1 cellular context compared by ENCODE assay signal in the genomic region with DNA sequence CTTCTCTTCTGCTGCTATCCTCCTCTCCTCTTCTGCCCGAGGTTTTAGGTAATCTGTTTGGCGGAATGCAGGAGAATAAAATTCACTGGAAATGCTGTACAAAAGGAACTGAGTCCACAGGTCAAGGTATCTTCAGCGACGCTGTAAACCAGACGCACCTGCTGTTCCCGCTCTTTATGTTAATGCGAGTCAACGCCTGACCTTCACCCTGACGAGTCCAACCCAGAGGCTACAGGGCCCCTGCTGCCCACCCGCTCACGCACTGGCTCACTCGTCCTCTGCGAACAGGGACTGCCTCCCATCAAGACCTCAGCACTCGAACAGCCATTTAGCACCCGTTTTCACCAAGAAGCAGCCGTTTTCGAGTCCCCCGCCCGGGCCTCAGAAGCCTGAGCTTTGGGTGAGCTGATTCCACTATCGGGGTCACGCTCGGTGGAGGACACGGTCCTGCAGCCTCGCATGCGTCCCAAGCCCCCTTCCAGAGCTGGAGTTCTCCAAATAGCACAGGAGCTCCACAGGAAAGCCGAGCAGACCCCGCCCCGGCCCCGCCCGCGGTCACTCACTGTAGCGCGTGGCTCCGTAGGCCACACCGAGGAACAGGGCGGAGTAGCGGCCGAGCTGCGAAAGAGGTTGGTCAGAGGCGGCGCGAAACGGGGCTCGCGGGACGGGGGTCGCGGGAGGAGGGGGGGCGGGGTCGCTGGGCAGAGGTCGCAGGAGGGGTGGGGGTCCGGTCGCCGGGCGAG.
TF ChIP-seq lines count a peak whose summit lies in the region.

No MANE protein-coding gene starts in this region.

TF ChIP-seq in HepG2, 621 proteins besides CTCF, POLR2A, EP300 and RAD21 (continues in another document):
- no peak for TF ChIP-seq KDM1A (CRISPR knock-in tag; IDR thresholded peaks at IDR 0.05)
- TF ChIP-seq ZFX (CRISPR knock-in tag; IDR thresholded peaks at IDR 0.05; ENCODE audit: low read depth) = peak; percentile 15; the same call in 1 of the 2 replicates
- TF ChIP-seq, protein P1, sequence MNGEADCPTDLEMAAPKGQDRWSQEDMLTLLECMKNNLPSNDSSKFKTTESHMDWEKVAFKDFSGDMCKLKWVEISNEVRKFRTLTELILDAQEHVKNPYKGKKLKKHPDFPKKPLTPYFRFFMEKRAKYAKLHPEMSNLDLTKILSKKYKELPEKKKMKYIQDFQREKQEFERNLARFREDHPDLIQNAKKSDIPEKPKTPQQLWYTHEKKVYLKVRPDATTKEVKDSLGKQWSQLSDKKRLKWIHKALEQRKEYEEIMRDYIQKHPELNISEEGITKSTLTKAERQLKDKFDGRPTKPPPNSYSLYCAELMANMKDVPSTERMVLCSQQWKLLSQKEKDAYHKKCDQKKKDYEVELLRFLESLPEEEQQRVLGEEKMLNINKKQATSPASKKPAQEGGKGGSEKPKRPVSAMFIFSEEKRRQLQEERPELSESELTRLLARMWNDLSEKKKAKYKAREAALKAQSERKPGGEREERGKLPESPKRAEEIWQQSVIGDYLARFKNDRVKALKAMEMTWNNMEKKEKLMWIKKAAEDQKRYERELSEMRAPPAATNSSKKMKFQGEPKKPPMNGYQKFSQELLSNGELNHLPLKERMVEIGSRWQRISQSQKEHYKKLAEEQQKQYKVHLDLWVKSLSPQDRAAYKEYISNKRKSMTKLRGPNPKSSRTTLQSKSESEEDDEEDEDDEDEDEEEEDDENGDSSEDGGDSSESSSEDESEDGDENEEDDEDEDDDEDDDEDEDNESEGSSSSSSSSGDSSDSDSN (CRISPR knock-in tag; IDR thresholded peaks at IDR 0.05) = no peak
- TF ChIP-seq SAP130 (CRISPR knock-in tag; IDR thresholded peaks at IDR 0.05; ENCODE audit: low read depth) = 0 out of 2 replicates have a peak, but pooled peaks have one; percentile 28
- no peak; the same call in 1 of the 2 replicates for TF ChIP-seq SP4 (CRISPR knock-in tag; IDR thresholded peaks at IDR 0.05)
- TF ChIP-seq ZNF605 (CRISPR knock-in tag; IDR thresholded peaks at IDR 0.05) = peak; percentile 62
- no peak for TF ChIP-seq ZNF292 (CRISPR knock-in tag; IDR thresholded peaks at IDR 0.05; ENCODE audit: borderline replicate concordance, low read depth)
- TF ChIP-seq, protein P2, sequence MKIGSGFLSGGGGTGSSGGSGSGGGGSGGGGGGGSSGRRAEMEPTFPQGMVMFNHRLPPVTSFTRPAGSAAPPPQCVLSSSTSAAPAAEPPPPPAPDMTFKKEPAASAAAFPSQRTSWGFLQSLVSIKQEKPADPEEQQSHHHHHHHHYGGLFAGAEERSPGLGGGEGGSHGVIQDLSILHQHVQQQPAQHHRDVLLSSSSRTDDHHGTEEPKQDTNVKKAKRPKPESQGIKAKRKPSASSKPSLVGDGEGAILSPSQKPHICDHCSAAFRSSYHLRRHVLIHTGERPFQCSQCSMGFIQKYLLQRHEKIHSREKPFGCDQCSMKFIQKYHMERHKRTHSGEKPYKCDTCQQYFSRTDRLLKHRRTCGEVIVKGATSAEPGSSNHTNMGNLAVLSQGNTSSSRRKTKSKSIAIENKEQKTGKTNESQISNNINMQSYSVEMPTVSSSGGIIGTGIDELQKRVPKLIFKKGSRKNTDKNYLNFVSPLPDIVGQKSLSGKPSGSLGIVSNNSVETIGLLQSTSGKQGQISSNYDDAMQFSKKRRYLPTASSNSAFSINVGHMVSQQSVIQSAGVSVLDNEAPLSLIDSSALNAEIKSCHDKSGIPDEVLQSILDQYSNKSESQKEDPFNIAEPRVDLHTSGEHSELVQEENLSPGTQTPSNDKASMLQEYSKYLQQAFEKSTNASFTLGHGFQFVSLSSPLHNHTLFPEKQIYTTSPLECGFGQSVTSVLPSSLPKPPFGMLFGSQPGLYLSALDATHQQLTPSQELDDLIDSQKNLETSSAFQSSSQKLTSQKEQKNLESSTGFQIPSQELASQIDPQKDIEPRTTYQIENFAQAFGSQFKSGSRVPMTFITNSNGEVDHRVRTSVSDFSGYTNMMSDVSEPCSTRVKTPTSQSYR (CRISPR knock-in tag; IDR thresholded peaks at IDR 0.05; ENCODE audit: borderline replicate concordance) = no peak
- no peak for TF ChIP-seq ZNF331 (CRISPR knock-in tag; IDR thresholded peaks at IDR 0.05)
- TF ChIP-seq MYC (CRISPR knock-in tag; IDR thresholded peaks at IDR 0.05; ENCODE audit: borderline replicate concordance) = peak; percentile 7
- no peak for TF ChIP-seq ERF (CRISPR knock-in tag; IDR thresholded peaks at IDR 0.05)
- TF ChIP-seq ZFP62 (CRISPR knock-in tag; IDR thresholded peaks at IDR 0.05) = 0 out of 2 replicates have a peak, but pooled peaks have one; percentile 14
- no peak for TF ChIP-seq FOXC1 (CRISPR knock-in tag; IDR thresholded peaks at IDR 0.05; ENCODE audit: borderline replicate concordance)
- peak; percentile 29; the same call in 1 of the 2 replicates for TF ChIP-seq HDAC1 (CRISPR knock-in tag; IDR thresholded peaks at IDR 0.05)
- 0 out of 2 replicates have a peak, but pooled peaks have one; percentile 21 for TF ChIP-seq ATF7-NPFF (CRISPR knock-in tag; IDR thresholded peaks at IDR 0.05; ENCODE audit: low read depth)
- TF ChIP-seq ZNF451 (CRISPR knock-in tag; IDR thresholded peaks at IDR 0.05) = no peak
- TF ChIP-seq, protein P3, sequence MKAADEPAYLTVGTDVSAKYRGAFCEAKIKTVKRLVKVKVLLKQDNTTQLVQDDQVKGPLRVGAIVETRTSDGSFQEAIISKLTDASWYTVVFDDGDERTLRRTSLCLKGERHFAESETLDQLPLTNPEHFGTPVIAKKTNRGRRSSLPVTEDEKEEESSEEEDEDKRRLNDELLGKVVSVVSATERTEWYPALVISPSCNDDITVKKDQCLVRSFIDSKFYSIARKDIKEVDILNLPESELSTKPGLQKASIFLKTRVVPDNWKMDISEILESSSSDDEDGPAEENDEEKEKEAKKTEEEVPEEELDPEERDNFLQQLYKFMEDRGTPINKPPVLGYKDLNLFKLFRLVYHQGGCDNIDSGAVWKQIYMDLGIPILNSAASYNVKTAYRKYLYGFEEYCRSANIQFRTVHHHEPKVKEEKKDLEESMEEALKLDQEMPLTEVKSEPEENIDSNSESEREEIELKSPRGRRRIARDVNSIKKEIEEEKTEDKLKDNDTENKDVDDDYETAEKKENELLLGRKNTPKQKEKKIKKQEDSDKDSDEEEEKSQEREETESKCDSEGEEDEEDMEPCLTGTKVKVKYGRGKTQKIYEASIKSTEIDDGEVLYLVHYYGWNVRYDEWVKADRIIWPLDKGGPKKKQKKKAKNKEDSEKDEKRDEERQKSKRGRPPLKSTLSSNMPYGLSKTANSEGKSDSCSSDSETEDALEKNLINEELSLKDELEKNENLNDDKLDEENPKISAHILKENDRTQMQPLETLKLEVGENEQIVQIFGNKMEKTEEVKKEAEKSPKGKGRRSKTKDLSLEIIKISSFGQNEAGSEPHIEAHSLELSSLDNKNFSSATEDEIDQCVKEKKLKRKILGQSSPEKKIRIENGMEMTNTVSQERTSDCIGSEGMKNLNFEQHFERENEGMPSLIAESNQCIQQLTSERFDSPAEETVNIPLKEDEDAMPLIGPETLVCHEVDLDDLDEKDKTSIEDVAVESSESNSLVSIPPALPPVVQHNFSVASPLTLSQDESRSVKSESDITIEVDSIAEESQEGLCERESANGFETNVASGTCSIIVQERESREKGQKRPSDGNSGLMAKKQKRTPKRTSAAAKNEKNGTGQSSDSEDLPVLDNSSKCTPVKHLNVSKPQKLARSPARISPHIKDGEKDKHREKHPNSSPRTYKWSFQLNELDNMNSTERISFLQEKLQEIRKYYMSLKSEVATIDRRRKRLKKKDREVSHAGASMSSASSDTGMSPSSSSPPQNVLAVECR (CRISPR knock-in tag; IDR thresholded peaks at IDR 0.05; ENCODE audit: borderline replicate concordance) = peak; percentile 8; the same call in 1 of the 2 replicates
- TF ChIP-seq, protein P4, sequence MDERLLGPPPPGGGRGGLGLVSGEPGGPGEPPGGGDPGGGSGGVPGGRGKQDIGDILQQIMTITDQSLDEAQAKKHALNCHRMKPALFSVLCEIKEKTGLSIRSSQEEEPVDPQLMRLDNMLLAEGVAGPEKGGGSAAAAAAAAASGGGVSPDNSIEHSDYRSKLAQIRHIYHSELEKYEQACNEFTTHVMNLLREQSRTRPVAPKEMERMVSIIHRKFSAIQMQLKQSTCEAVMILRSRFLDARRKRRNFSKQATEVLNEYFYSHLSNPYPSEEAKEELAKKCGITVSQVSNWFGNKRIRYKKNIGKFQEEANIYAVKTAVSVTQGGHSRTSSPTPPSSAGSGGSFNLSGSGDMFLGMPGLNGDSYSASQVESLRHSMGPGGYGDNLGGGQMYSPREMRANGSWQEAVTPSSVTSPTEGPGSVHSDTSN (CRISPR knock-in tag; IDR thresholded peaks at IDR 0.05) = no peak
- no peak for TF ChIP-seq ZNF644 (CRISPR knock-in tag; IDR thresholded peaks at IDR 0.05; ENCODE audit: low read depth)
- no peak for TF ChIP-seq HMG20A (CRISPR knock-in tag; IDR thresholded peaks at IDR 0.05; ENCODE audit: borderline replicate concordance)
- TF ChIP-seq BORCS8-MEF2B (CRISPR knock-in tag; IDR thresholded peaks at IDR 0.05) = peak; percentile 53; the same call in 1 of the 2 replicates
- TF ChIP-seq ZNF543 (CRISPR knock-in tag; IDR thresholded peaks at IDR 0.05) = peak; percentile 14; the same call in 1 of the 2 replicates
- TF ChIP-seq, protein P5, sequence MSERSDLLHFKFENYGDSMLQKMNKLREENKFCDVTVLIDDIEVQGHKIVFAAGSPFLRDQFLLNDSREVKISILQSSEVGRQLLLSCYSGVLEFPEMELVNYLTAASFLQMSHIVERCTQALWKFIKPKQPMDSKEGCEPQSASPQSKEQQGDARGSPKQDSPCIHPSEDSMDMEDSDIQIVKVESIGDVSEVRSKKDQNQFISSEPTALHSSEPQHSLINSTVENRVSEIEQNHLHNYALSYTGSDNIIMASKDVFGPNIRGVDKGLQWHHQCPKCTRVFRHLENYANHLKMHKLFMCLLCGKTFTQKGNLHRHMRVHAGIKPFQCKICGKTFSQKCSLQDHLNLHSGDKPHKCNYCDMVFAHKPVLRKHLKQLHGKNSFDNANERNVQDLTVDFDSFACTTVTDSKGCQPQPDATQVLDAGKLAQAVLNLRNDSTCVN (CRISPR knock-in tag; IDR thresholded peaks at IDR 0.05; ENCODE audit: borderline replicate concordance) = no peak
- TF ChIP-seq, protein P6, sequence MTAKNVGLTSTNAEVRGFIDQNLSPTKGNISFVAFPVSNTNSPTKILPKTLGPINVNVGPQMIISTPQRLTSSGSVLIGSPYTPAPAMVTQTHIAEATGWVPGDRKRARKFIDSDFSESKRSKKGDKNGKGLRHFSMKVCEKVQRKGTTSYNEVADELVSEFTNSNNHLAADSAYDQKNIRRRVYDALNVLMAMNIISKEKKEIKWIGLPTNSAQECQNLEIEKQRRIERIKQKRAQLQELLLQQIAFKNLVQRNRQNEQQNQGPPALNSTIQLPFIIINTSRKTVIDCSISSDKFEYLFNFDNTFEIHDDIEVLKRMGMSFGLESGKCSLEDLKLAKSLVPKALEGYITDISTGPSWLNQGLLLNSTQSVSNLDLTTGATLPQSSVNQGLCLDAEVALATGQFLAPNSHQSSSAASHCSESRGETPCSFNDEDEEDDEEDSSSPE (CRISPR knock-in tag; IDR thresholded peaks at IDR 0.05) = peak; percentile 92
- no peak for TF ChIP-seq ZNF549 (CRISPR knock-in tag; IDR thresholded peaks at IDR 0.05)
- TF ChIP-seq KLF13 (CRISPR knock-in tag; IDR thresholded peaks at IDR 0.05) = no peak
- TF ChIP-seq YY1 (IDR thresholded peaks at IDR 0.05; ENCODE audit: insufficient read depth, insufficient replicate concordance, low read depth, low read length) = no peak
- TF ChIP-seq FOSL1 (CRISPR knock-in tag; IDR thresholded peaks at IDR 0.05; ENCODE audit: borderline replicate concordance) = no peak
- TF ChIP-seq, protein P7, sequence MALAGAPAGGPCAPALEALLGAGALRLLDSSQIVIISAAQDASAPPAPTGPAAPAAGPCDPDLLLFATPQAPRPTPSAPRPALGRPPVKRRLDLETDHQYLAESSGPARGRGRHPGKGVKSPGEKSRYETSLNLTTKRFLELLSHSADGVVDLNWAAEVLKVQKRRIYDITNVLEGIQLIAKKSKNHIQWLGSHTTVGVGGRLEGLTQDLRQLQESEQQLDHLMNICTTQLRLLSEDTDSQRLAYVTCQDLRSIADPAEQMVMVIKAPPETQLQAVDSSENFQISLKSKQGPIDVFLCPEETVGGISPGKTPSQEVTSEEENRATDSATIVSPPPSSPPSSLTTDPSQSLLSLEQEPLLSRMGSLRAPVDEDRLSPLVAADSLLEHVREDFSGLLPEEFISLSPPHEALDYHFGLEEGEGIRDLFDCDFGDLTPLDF (CRISPR knock-in tag; IDR thresholded peaks at IDR 0.05) = peak; percentile 87
- TF ChIP-seq, protein P8, sequence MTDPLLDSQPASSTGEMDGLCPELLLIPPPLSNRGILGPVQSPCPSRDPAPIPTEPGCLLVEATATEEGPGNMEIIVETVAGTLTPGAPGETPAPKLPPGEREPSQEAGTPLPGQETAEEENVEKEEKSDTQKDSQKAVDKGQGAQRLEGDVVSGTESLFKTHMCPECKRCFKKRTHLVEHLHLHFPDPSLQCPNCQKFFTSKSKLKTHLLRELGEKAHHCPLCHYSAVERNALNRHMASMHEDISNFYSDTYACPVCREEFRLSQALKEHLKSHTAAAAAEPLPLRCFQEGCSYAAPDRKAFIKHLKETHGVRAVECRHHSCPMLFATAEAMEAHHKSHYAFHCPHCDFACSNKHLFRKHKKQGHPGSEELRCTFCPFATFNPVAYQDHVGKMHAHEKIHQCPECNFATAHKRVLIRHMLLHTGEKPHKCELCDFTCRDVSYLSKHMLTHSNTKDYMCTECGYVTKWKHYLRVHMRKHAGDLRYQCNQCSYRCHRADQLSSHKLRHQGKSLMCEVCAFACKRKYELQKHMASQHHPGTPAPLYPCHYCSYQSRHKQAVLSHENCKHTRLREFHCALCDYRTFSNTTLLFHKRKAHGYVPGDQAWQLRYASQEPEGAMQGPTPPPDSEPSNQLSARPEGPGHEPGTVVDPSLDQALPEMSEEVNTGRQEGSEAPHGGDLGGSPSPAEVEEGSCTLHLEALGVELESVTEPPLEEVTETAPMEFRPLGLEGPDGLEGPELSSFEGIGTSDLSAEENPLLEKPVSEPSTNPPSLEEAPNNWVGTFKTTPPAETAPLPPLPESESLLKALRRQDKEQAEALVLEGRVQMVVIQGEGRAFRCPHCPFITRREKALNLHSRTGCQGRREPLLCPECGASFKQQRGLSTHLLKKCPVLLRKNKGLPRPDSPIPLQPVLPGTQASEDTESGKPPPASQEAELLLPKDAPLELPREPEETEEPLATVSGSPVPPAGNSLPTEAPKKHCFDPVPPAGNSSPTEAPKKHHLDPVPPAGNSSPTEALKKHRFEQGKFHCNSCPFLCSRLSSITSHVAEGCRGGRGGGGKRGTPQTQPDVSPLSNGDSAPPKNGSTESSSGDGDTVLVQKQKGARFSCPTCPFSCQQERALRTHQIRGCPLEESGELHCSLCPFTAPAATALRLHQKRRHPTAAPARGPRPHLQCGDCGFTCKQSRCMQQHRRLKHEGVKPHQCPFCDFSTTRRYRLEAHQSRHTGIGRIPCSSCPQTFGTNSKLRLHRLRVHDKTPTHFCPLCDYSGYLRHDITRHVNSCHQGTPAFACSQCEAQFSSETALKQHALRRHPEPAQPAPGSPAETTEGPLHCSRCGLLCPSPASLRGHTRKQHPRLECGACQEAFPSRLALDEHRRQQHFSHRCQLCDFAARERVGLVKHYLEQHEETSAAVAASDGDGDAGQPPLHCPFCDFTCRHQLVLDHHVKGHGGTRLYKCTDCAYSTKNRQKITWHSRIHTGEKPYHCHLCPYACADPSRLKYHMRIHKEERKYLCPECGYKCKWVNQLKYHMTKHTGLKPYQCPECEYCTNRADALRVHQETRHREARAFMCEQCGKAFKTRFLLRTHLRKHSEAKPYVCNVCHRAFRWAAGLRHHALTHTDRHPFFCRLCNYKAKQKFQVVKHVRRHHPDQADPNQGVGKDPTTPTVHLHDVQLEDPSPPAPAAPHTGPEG (CRISPR knock-in tag; IDR thresholded peaks at IDR 0.05) = 0 out of 2 replicates have a peak, but pooled peaks have one; percentile 5
- TF ChIP-seq ZNF839 (CRISPR knock-in tag; IDR thresholded peaks at IDR 0.05; ENCODE audit: borderline replicate concordance) = no peak
